In genomic region chr1:204345941-204346678, GRCh38 we compare ENCODE assay signal across 26 cellular contexts. TPM values are rescaled to one million over a fixed set of nuclear protein-coding genes. Genes with fewer than 3 reads are reported as not detected.
DNase-seq lines count a peak whose midpoint lies in the region; ATAC-seq and TF ChIP-seq lines count a peak whose summit lies in the region.
"Had no signal": no experiment of that assay in that cellular context is flagged by ENCODE, and none has a peak within 500 bp of the region (broad histone marks: within the 10 kb centered on the region; RNA-seq: fewer than 3 reads in every experiment).

No MANE protein-coding gene starts in this region.

- H4K20me1 ChIP-seq in IMR-90 (ENCODE audit: insufficient read depth, low read length) (no peaks in the 10 kb centered on the region), neural progenitor cell (ENCODE audit: low read depth) (no peaks in the 10 kb centered on the region)

- no peak overlapping the region for H3K56ac ChIP-seq in IMR-90 (ENCODE audit: extremely low read depth, insufficient read depth, low read length)

- peak overlapping the region; percentile 50 for H2AK5ac ChIP-seq in IMR-90 (ENCODE audit: low read depth, low read length)

- peaks cover 60% of the 10 kb centered on the region for H3K4me1 Mint-ChIP-seq in glutamatergic neuron (ENCODE audit: low read depth, unreplicated experiment)
- H3K4me1 Mint-ChIP-seq in neural progenitor cell: peaks cover 97% of the 10 kb centered on the region

- WGBS in IMR-90 (ENCODE audit: extremely low coverage in 2 of 2, insufficient read length in 1 of 2), 2 experiments: 92% methylated on average over 2 of the region's 6 CpGs; no CpG with 5 or more reads in 1 of the 2 experiments

- H3K9ac ChIP-seq in IMR-90 (ENCODE audit: low read depth, low read length): no peak overlapping the region
- no peak overlapping the region for H3K9ac ChIP-seq in neural progenitor cell

- TF ChIP-seq CTCF in IMR-90 (conservative IDR thresholded peaks at IDR 0.05; ENCODE audit: low read depth, low read length) (no peak), glutamatergic neuron (IDR thresholded peaks at IDR 0.05; ENCODE audit: partially characterized antibody, unreplicated experiment) (no peak), neural progenitor cell (IDR thresholded peaks at IDR 0.05) (no peak)

- H3K27ac ChIP-seq in IMR-90 (ENCODE audit: insufficient read depth, low read length) (no peak overlapping the region), neural progenitor cell (no peak overlapping the region)
- H3K27ac ChIP-seq: neutrophil, sigmoid colon, upper lobe of left lung had no signal

- H3K9me3 ChIP-seq in IMR-90 (ENCODE audit: control insufficient read depth, insufficient read depth, low read length) (no peaks in the 10 kb centered on the region), neural progenitor cell (ENCODE audit: low read depth) (no peaks in the 10 kb centered on the region)
- H3K9me3 ChIP-seq: neutrophil, Peyer's patch, sigmoid colon, upper lobe of left lung had no signal

- no peak overlapping the region for H2BK5ac ChIP-seq in IMR-90 (ENCODE audit: low read depth, low read length, poor library complexity, severe bottlenecking)

- H3K36me3 ChIP-seq in IMR-90 (ENCODE audit: control insufficient read depth, insufficient read depth, low read length) (no peaks in the 10 kb centered on the region), neural progenitor cell (no peaks in the 10 kb centered on the region)
- H3K36me3 ChIP-seq: neutrophil, Peyer's patch, sigmoid colon, upper lobe of left lung had no signal

- DNase-seq in IMR-90 (no peak), NCI-H524 treated with DMSO at 0.1 percent for 48 hours (lab: John Stamatoyannopoulos, UW) (peak; percentile 82), glutamatergic neuron (no peak), neural progenitor cell (ENCODE audit: low spot score) (no peak), iPS-NIHi11 (ENCODE audit: low spot score) (no peak), LoVo (ENCODE audit: low spot score) (no peak)
- DNase-seq: activated CD4-positive, alpha-beta T cell treated with anti-CD3 and anti-CD28 coated beads for 36 hours; activated naive CD4-positive, alpha-beta T cell treated with anti-CD3 and anti-CD28 coated beads, Interleukin-2, amount 50 U/mL, for 16 hours; amygdala; C1 segment of cervical spinal cord; COR-L47; H9; Karpas-422; MV-4-11; NCI-H1436; NCI-H526; SIG-M5; sigmoid colon; stimulated activated CD4-positive, alpha-beta T cell treated with anti-CD3 and anti-CD28 coated beads, Interleukin-4, amount 100 ng/mL, for 1 hour; upper lobe of left lung had no signal

- H3K9me3 Mint-ChIP-seq in glutamatergic neuron (ENCODE audit: unreplicated experiment): no peaks in the 10 kb centered on the region
- H3K9me3 Mint-ChIP-seq in neural progenitor cell: no peaks in the 10 kb centered on the region
- H3K9me3 Mint-ChIP-seq: activated T-helper 17 cell treated with anti-CD3 and anti-CD28 coated beads, Interleukin-2, amount 50 U/mL, for 72 hours; H9; T-helper 2 cell treated with Interferon-gamma antibody and Interleukin-4, amounts not matched to agents 5 μg/mL and 100 μg/mL, for 36 hours had no signal

- H3K4me2 ChIP-seq in IMR-90 (ENCODE audit: low read depth, low read length): no peak overlapping the region
- no peak overlapping the region for H3K4me2 ChIP-seq in neural progenitor cell

- H2AK9ac ChIP-seq in IMR-90 (replicated peaks; ENCODE audit: low read depth, low read length, poor library complexity): no peak overlapping the region

- H3K4me1 ChIP-seq in IMR-90 (ENCODE audit: control insufficient read depth, insufficient read depth, low read length) (peaks cover 31% of the 10 kb centered on the region), neural progenitor cell (peaks cover 19% of the 10 kb centered on the region)

- peak overlapping the region; percentile 41; the same call in 1 of the 2 replicates for H2BK20ac ChIP-seq in IMR-90 (ENCODE audit: low read depth, low read length)

- no peak overlapping the region for H3K18ac ChIP-seq in IMR-90 (ENCODE audit: low read depth, low read length)

- dilution Hi-C loops in IMR-90 (cut with HindIII; ENCODE audit: low sequenced_read_pairs, unreplicated experiment): no loop called here

- no TSS peak for BruUV-seq in IMR-90 (replicated peaks; lab: Mats Ljungman, UMichigan)

- H4K91ac ChIP-seq in IMR-90 (ENCODE audit: insufficient read depth, low read depth, low read length): 0 out of 2 replicates have a peak overlapping the region, but pooled peaks have one; percentile 14

- intact Hi-C loops in IMR-90 (cut with micrococcal nuclease): no loop called here

- POLR2A ChIA-PET in IMR-90 (lab: Charles Lee; ENCODE audit: unreplicated experiment): interaction anchor here (1.0 kb wide), 1 partner anchor 26 kb away, joined by 3 read pairs; no protein-coding TSS in a partner anchor

- H3F3A ChIP-seq in neural progenitor cell (ENCODE audit: low read depth): peaks cover 8% of the 10 kb centered on the region

- H3K79me1 ChIP-seq in IMR-90 (ENCODE audit: low read depth in 1 of 2, low read length in 2 of 2): 0 out of 4 replicates have a peak, but pooled peaks cover 0 to 4% of the 10 kb centered on the region in 2 experiments

- H3K27ac Mint-ChIP-seq in glutamatergic neuron (ENCODE audit: unreplicated experiment) (peak overlapping the region; percentile 10), neural progenitor cell (peak overlapping the region; percentile 82)
- H3K27ac Mint-ChIP-seq: activated CD4-positive, alpha-beta T cell treated with anti-CD3 and anti-CD28 coated beads for 36 hours; T-helper 2 cell treated with Interferon-gamma antibody and Interleukin-4, amounts not matched to agents 5 μg/mL and 100 μg/mL, for 36 hours had no signal

- H3K4ac ChIP-seq in IMR-90 (ENCODE audit: low read depth, low read length): peak overlapping the region; percentile 24

- H3K4me3 ChIP-seq in IMR-90 (ENCODE audit: insufficient read depth, low read depth, low read length) (no peak overlapping the region), neural progenitor cell (no peak overlapping the region)
- H3K4me3 ChIP-seq: Peyer's patch, sigmoid colon, upper lobe of left lung had no signal

- ATAC-seq in IMR-90 (ENCODE audit: low read depth): no peak
- ATAC-seq in HG02678 (IDR thresholded peaks at IDR 0.05; ENCODE audit: unreplicated experiment): no peak
- ATAC-seq: activated CD4-positive, alpha-beta T cell treated with anti-CD3 and anti-CD28 coated beads for 36 hours; activated T-helper 17 cell treated with anti-CD3 and anti-CD28 coated beads, Interleukin-2, amount 50 U/mL, for 72 hours had no signal

- H4K8ac ChIP-seq in IMR-90 (ENCODE audit: low read depth in 2 of 2, low read length in 2 of 2): 0 out of 4 replicates have a peak overlapping the region, but pooled peaks of 1 of the 2 experiments have one; percentile 46

- TF ChIP-seq POLR2A in IMR-90 (IDR thresholded peaks at IDR 0.05; ENCODE audit: low read depth, low read length): no peak

- peaks cover 7% of the 10 kb centered on the region for H3K9me1 ChIP-seq in IMR-90 (ENCODE audit: insufficient read depth, low read length)

- H3K27me3 ChIP-seq in IMR-90 (ENCODE audit: control insufficient read depth, insufficient read depth, low read length) (no peaks in the 10 kb centered on the region), neural progenitor cell (no peaks in the 10 kb centered on the region)
- H3K27me3 ChIP-seq: Peyer's patch, upper lobe of left lung had no signal

- TF ChIP-seq RAD21 in IMR-90 (IDR thresholded peaks at IDR 0.05; ENCODE audit: low read length): no peak

- H3K27me3 Mint-ChIP-seq in glutamatergic neuron (ENCODE audit: unreplicated experiment) (peaks cover 1% of the 10 kb centered on the region), neural progenitor cell (ENCODE audit: insufficient read depth, low read depth) (peaks cover 7% of the 10 kb centered on the region)

- in situ Hi-C loops in IMR-90 (cut with MboI; ENCODE audit: low sequenced_read_pairs): no loop called here

- no peak overlapping the region for H2BK120ac ChIP-seq in IMR-90 (ENCODE audit: low read depth, low read length)

- peak overlapping the region; percentile 35 for H3K14ac ChIP-seq in IMR-90 (replicated peaks; ENCODE audit: low read depth, low read length)

- no peaks in the 10 kb centered on the region for H3K36me3 Mint-ChIP-seq in glutamatergic neuron (ENCODE audit: unreplicated experiment)
- peaks cover 2% of the 10 kb centered on the region for H3K36me3 Mint-ChIP-seq in neural progenitor cell

- H4K5ac ChIP-seq in IMR-90 (ENCODE audit: low read depth, low read length): no peak overlapping the region

- no peak overlapping the region for H2BK15ac ChIP-seq in IMR-90 (ENCODE audit: low read depth, low read length)

- H3K79me2 ChIP-seq in neural progenitor cell (ENCODE audit: low read depth): no peaks in the 10 kb centered on the region

- peak overlapping the region; percentile 16 for H3K4me3 Mint-ChIP-seq in glutamatergic neuron (ENCODE audit: unreplicated experiment)
- peak overlapping the region; percentile 68 for H3K4me3 Mint-ChIP-seq in neural progenitor cell
- H3K4me3 Mint-ChIP-seq: activated CD4-positive, alpha-beta T cell treated with anti-CD3 and anti-CD28 coated beads for 36 hours; activated T-helper 17 cell treated with anti-CD3 and anti-CD28 coated beads, Interleukin-2, amount 50 U/mL, for 72 hours; H9; T-helper 2 cell treated with Interferon-gamma antibody and Interleukin-4, amounts not matched to agents 5 μg/mL and 100 μg/mL, for 36 hours had no signal

- CTCF ChIA-PET in IMR-90 (lab: Yijun Ruan, JAX): interaction anchor here (1.5 kb wide), 1 partner anchor 87 kb away, joined by 4 read pairs; no protein-coding TSS in a partner anchor

- H3K23ac ChIP-seq in IMR-90 (ENCODE audit: low read depth, low read length): 0 out of 2 replicates have a peak overlapping the region, but pooled peaks have one; percentile 12

- H2AFZ ChIP-seq in IMR-90 (replicated peaks; ENCODE audit: low read length, poor library complexity) (peak overlapping the region; percentile 25), neural progenitor cell (replicated peaks) (no peak overlapping the region)

TF ChIP-seq in IMR-90, 13 proteins besides CTCF, POLR2A, EP300 and RAD21 (continues in another document):
- TF ChIP-seq NFE2L2 (IDR thresholded peaks at IDR 0.05; ENCODE audit: low read depth, low read length): no peak
- TF ChIP-seq CHD1 (IDR thresholded peaks at IDR 0.05; ENCODE audit: low read depth, low read length): no peak

RNA-seq across cellular contexts. Expression of gene PLEKHA6, which starts 13.6 kb away (rescaled TPM):
- total RNA-seq in IMR-90 (2012; rRNA removed) (5.0 and 8.2 TPM in 2 replicates), glutamatergic neuron (ENCODE audit: unreplicated experiment) (72.7 TPM), neural progenitor cell (ENCODE audit: low replicate concordance) (0.58 and 1.5 TPM in 2 replicates)
- polyA plus RNA-seq in IMR-90 (2012; rRNA removed): 19.9 and 20.6 TPM in 2 replicates
- polyA plus RNA-seq in IMR-90 (2012; cell fraction: cytosol; rRNA removed): 10.7 and 13.6 TPM in 2 replicates
- polyA plus RNA-seq in IMR-90 (2012; cell fraction: nucleus; rRNA removed; ENCODE audit: low replicate concordance): 59.8 and 70.3 TPM in 2 replicates
- total RNA-seq: G401 had no signal
